ENCODE assay signal across 7 cellular contexts in the genomic region with DNA sequence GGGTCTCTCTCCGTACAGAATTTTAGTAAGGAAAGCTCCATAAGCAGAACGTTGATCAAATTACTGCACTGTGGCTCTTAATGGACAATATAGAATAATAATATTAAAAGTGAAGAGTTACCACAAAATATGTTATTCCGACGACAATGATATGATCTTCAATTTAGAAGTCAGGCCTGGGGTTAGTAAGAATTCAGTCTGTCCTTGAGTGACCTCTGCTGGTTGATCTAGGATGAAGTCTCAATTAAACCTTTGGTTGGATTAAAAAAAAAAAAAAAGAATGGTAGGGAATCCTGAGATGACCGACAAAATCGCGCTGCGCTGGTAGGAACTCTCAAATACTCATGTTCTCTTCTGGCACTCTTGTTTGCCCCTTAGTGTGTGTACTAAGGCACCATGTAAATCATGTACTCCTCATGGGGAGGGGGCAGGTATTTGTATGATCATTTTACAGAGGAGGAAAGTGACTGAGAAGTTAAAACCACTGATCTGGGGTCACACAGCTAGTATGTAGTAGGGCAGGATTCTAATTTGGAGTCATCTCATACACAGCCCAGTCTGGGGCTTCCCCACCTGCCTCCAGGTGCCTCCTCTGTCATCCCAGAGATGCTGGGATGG.
DNase-seq lines count a peak whose midpoint lies in the region; ATAC-seq and TF ChIP-seq lines count a peak whose summit lies in the region.

No MANE protein-coding gene starts in this region.

- ATAC-seq in HG03439 (IDR thresholded peaks at IDR 0.05; ENCODE audit: unreplicated experiment) = no peak
- no peak for ATAC-seq in HG02884 (IDR thresholded peaks at IDR 0.05; ENCODE audit: unreplicated experiment)

- POLR2A ChIA-PET in RWPE1 (lab: Yijun Ruan, JAX; ENCODE audit: low non-redundant PET) = no interaction called here

- TF ChIP-seq CTCF in RWPE1 (conservative IDR thresholded peaks at IDR 0.05; ENCODE audit: low read depth) (peak; percentile 51), fibroblast of pulmonary artery (IDR thresholded peaks at IDR 0.05; ENCODE audit: low read length, missing control alignments) (peak; percentile 46)

- peak; percentile 60 for DNase-seq in ELR (ENCODE audit: low read depth)
- peak; percentile 58 for DNase-seq in LHCN-M2 (ENCODE audit: low read depth)
- peak; percentile 47 for DNase-seq in RWPE1 (ENCODE audit: low spot score)
- DNase-seq in fibroblast of pulmonary artery (ENCODE audit: low read depth) = peak; percentile 64
- peak; percentile 75 for DNase-seq in pons (ENCODE audit: low spot score)

- H3K4me3 ChIP-seq in fibroblast of pulmonary artery (replicated peaks; ENCODE audit: low read depth, low read length) = no peak overlapping the region

- H3K27ac ChIP-seq in RWPE1 = no peak overlapping the region

- CTCF ChIA-PET in RWPE1 (lab: Yijun Ruan, JAX) = interaction anchor here (0.6 to 2.4 kb wide), 5 partner anchors 13 to 462 kb away, joined by 3 to 8 read pairs (median 3); no protein-coding TSS in a partner anchor
